Comparison of ENCODE assay signal across 17 cellular contexts in the genomic region with DNA sequence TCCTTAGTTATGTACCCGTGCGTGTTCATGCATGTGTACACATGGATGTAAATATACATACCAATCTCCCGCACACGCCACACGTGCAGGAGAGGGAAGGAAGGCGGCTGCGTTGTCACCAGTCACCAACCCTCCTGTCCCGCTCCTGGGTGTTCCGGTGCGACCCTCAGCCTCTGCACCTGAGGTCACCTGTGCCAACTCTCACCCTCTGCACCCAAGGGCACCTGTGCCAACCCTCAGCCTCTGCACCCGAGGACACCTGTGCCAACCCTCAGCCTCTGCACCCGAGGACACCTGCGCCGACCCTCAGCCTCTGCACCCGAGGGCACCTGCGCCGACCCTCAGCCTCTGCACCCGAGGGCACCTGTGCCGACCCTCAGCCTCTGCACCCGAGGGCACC.
"Had no signal": no experiment of that assay in that cellular context is flagged by ENCODE, and none has a peak within 500 bp of the region (broad histone marks: within the 10 kb centered on the region; RNA-seq: fewer than 3 reads in every experiment).

No MANE protein-coding gene starts in this region.

- ATAC-seq: foreskin keratinocyte, gastroesophageal sphincter, heart left ventricle, left cardiac atrium, left lung, left ventricle myocardium superior had no signal

- H3K36me3 ChIP-seq: esophagus muscularis mucosa, gastroesophageal sphincter, heart left ventricle, left lung had no signal

- H3K27me3 ChIP-seq: foreskin keratinocyte had no signal

- H3K4me3 ChIP-seq: coronary artery, dorsolateral prefrontal cortex, esophagus muscularis mucosa, gastroesophageal sphincter, heart left ventricle, left lung, lung had no signal

- H3K4me1 ChIP-seq: esophagus muscularis mucosa, foreskin keratinocyte, gastroesophageal sphincter, heart left ventricle, left lung had no signal

- H3K9me3 ChIP-seq: esophagus muscularis mucosa, gastroesophageal sphincter, heart left ventricle, left lung had no signal

- H3K27ac ChIP-seq: coronary artery, dorsolateral prefrontal cortex, esophagus muscularis mucosa, foreskin keratinocyte, gastroesophageal sphincter, heart left ventricle, left lung had no signal

- DNase-seq: dermis blood vessel endothelial cell; dorsolateral prefrontal cortex; effector CD4-positive, alpha-beta T cell; effector memory CD4-positive, alpha-beta T cell; foreskin keratinocyte; hippocampal formation; left cardiac atrium; left ventricle myocardium superior; mammary epithelial cell; mesendoderm; midbrain had no signal
